ENCODE assay signal across 14 cellular contexts in the genomic region with DNA sequence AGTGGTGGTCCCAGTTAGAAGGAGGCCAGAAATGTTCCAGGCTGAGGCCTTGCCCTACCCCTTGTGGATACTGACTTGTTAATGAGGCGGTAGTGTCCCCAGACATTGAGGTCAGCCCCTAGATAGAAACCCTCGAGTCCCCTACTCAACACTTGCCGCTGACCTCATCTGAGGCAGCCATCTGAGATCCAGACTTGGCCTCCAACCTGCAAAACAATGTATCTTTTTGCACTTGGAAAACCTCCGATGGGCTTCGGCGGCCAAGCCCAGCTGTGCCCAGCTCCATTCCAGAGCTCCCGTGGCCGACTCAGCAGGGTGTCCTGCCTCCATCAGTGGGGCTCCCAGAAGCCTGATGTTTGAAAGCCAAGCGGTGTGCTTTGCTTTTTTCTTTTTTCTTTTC.
DNase-seq lines count a peak whose midpoint lies in the region; ATAC-seq and TF ChIP-seq lines count a peak whose summit lies in the region.
"Had no signal": no experiment of that assay in that cellular context is flagged by ENCODE, and none has a peak within 500 bp of the region (broad histone marks: within the 10 kb centered on the region; RNA-seq: fewer than 3 reads in every experiment).

No MANE protein-coding gene starts in this region.

- ATAC-seq in HG02571 (IDR thresholded peaks at IDR 0.05; ENCODE audit: unreplicated experiment) (no peak), sciatic nerve (no peak), HG03565 (IDR thresholded peaks at IDR 0.05; ENCODE audit: unreplicated experiment) (no peak)

- no peak overlapping the region for H3K27ac Mint-ChIP-seq in osteocyte (ENCODE audit: unreplicated experiment)
- H3K27ac Mint-ChIP-seq: CD4-positive, alpha-beta memory T cell had no signal

- peaks cover 10% of the 10 kb centered on the region for H3K27me3 Mint-ChIP-seq in osteocyte (ENCODE audit: unreplicated experiment)
- H3K27me3 Mint-ChIP-seq: CD4-positive, alpha-beta memory T cell had no signal

- no peaks in the 10 kb centered on the region for H3K9me3 Mint-ChIP-seq in osteocyte (ENCODE audit: unreplicated experiment)
- H3K9me3 Mint-ChIP-seq: CD4-positive, alpha-beta memory T cell had no signal

- TF ChIP-seq RAD21 in Ishikawa (IDR thresholded peaks at IDR 0.05; ENCODE audit: low read depth) = no peak

- intact Hi-C loops in testis (cut with DNase I; ENCODE audit: low total_unique reads) = no loop called here
- intact Hi-C loops in sciatic nerve (cut with DNase I) = loop anchor here (10.0 kb wide), 1 partner anchor 191 kb away; no protein-coding TSS in a partner anchor

- H3K4me1 ChIP-seq in testis = peaks cover 31% of the 10 kb centered on the region
- H3K4me1 ChIP-seq: BE2C, SJCRH30 had no signal

- H3K9me3 ChIP-seq in testis = no peaks in the 10 kb centered on the region
- H3K9me3 ChIP-seq: BE2C, SJCRH30 had no signal

- no peak for TF ChIP-seq CTCF in osteocyte (IDR thresholded peaks at IDR 0.05)
- TF ChIP-seq CTCF in testis (IDR thresholded peaks at IDR 0.05) = no peak

- no peaks in the 10 kb centered on the region for H3K4me1 Mint-ChIP-seq in osteocyte (ENCODE audit: unreplicated experiment)

- DNase-seq in osteocyte (ENCODE audit: extremely low spot score, unreplicated experiment) (peak; percentile 79), testis (peak; percentile 83), sciatic nerve (ENCODE audit: low spot score) (no peak)
- DNase-seq: BE2C; CD4-positive, alpha-beta memory T cell; KG1; NCI-H1092; NCI-H1694; NCI-H82 had no signal

- H3K27ac ChIP-seq in angular gyrus (ENCODE audit: low read depth, low read length) (peak overlapping the region; percentile 20), testis (peak overlapping the region; percentile 62 to 70)
- H3K27ac ChIP-seq: SJCRH30 had no signal

- H3K36me3 ChIP-seq in testis (ENCODE audit: low read depth, missing control alignments) = no peaks in the 10 kb centered on the region
- H3K36me3 ChIP-seq: BE2C, SJCRH30 had no signal

- H3K36me3 Mint-ChIP-seq in osteocyte (ENCODE audit: unreplicated experiment) = no peaks in the 10 kb centered on the region
- H3K36me3 Mint-ChIP-seq: CD4-positive, alpha-beta memory T cell had no signal

- TF ChIP-seq POLR2A in testis (IDR thresholded peaks at IDR 0.05) = no peak

- no peak overlapping the region for H3K4me3 Mint-ChIP-seq in osteocyte (ENCODE audit: unreplicated experiment)
- H3K4me3 Mint-ChIP-seq: CD4-positive, alpha-beta memory T cell had no signal

- TF ChIP-seq EP300 in Ishikawa (IDR thresholded peaks at IDR 0.05; ENCODE audit: borderline replicate concordance) = no peak

- WGBS in testis, 2 donors = 36 to 55% methylated on average over 9 of the region's 9 CpGs

- no peak overlapping the region for H3K4me3 ChIP-seq in testis
- H3K4me3 ChIP-seq: SJCRH30 had no signal

- H3K27me3 ChIP-seq in testis = no peaks in the 10 kb centered on the region
- H3K27me3 ChIP-seq: BE2C had no signal

TF ChIP-seq in Ishikawa, 13 proteins besides CTCF, POLR2A, EP300 and RAD21:
- TF ChIP-seq NFIC (IDR thresholded peaks at IDR 0.05) = no peak
- 0 out of 2 replicates have a peak, but pooled peaks have one; percentile 14 for TF ChIP-seq MAX (IDR thresholded peaks at IDR 0.05)
- TF ChIP-seq TEAD4 (IDR thresholded peaks at IDR 0.05) = no peak
- TF ChIP-seq FOXM1 (IDR thresholded peaks at IDR 0.05; ENCODE audit: borderline replicate concordance, low read depth) = no peak
- no peak for TF ChIP-seq CREB1 (IDR thresholded peaks at IDR 0.05; ENCODE audit: low read depth)
- no peak for TF ChIP-seq YY1 (IDR thresholded peaks at IDR 0.05; ENCODE audit: low read depth)
